Comparison of ENCODE assay signal across 9 cellular contexts in the genomic region with DNA sequence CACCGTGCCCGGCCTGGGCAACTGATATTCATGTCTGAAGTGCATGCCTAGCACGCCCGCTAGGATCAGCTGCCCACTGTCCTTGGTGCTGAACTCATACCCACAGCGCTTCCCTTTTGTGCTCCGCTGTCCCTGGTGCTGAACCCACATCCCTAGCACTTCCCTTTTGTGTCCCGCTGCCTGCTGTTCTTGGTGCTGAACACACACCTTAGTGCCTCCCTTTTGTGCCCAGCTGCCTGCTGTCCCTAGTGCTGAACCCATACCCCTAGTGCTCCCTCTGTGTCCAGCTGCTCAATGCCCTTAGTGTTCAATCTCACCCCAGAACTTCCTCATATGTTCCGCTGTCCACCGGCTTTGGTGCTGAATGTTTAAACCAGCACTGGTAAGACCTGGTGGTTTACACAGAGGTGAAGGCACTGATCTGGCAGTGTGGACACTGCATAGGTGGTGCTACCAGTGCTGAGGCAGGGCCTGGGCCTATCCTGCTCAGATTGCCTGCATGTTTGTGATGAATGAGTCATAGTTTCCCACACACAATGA. TPM values are rescaled to one million over a fixed set of nuclear protein-coding genes. Genes with fewer than 3 reads are reported as not detected.
DNase-seq lines count a peak whose midpoint lies in the region; ATAC-seq and TF ChIP-seq lines count a peak whose summit lies in the region.
"Had no signal": no experiment of that assay in that cellular context is flagged by ENCODE, and none has a peak within 500 bp of the region (broad histone marks: within the 10 kb centered on the region; RNA-seq: fewer than 3 reads in every experiment).

No MANE protein-coding gene starts in this region.

- no peaks in the 10 kb centered on the region for H4K20me1 ChIP-seq in fibroblast of lung (ENCODE audit: control insufficient read depth, extremely low read depth, insufficient read depth, low read length)

- H3K27me3 Mint-ChIP-seq in nephron progenitor cell (ENCODE audit: low read depth, poor library complexity) = peaks cover 9% of the 10 kb centered on the region
- no peaks in the 10 kb centered on the region for H3K27me3 Mint-ChIP-seq in stimulated activated naive B cell treated with anti-CD40 and anti-IgM and Interleukin-4, amounts not matched to agents 10 μg/mL and 1 μg/mL and 100 μg/mL, for 72 hours

- no peak overlapping the region for H3K4me2 ChIP-seq in fibroblast of lung (ENCODE audit: extremely low read depth, insufficient read depth, low read length)

- DNase-seq in GM13976 (ENCODE audit: low spot score) = peak; percentile 83
- DNase-seq in activated T-cell treated with anti-CD3 and anti-CD28 coated beads, Interleukin-2, amount 50 U/mL, for 48 hours = peak; percentile 88
- peak; percentile 92 for DNase-seq in fibroblast of lung (ENCODE audit: low read depth in 2 of 2)
- peak; percentile 98 for DNase-seq in nephron progenitor cell
- DNase-seq in stimulated activated naive B cell treated with anti-CD40 and anti-IgM and Interleukin-4, amounts not matched to agents 10 μg/mL and 1 μg/mL and 100 μg/mL, for 72 hours = peak; percentile 85

- TF ChIP-seq CTCF in GM13976 (IDR thresholded peaks at IDR 0.05; ENCODE audit: borderline replicate concordance, control extremely low read depth, extremely low read depth, insufficient read depth, missing control alignments) (no peak), fibroblast of lung (conservative IDR thresholded peaks at IDR 0.05 in 1 of 2, IDR thresholded peaks at IDR 0.05 in 1 of 2; ENCODE audit: low read depth in 1 of 2, low read length in 2 of 2) (peak in 1 of 2 donors; percentile 19), nephron progenitor cell (IDR thresholded peaks at IDR 0.05) (no peak)

- no peaks in the 10 kb centered on the region for H3K27me3 ChIP-seq in fibroblast of lung (ENCODE audit: control insufficient read depth, insufficient read depth, low read length)

- no peak overlapping the region for H3K4me3 ChIP-seq in fibroblast of lung (replicated peaks in 1 of 4; ENCODE audit: control extremely low read depth in 1 of 4, insufficient read depth in 1 of 4, low read depth in 3 of 4, low read length in 4 of 4)

- H3K9me3 ChIP-seq in fibroblast of lung (ENCODE audit: control insufficient read depth, insufficient read depth, low read depth, low read length) = no peaks in the 10 kb centered on the region

- peaks cover 38% of the 10 kb centered on the region for H3K36me3 Mint-ChIP-seq in nephron progenitor cell (ENCODE audit: low read depth)
- peaks cover 40 to 52% of the 10 kb centered on the region in 2 donors for H3K36me3 Mint-ChIP-seq in stimulated activated naive B cell treated with anti-CD40 and anti-IgM and Interleukin-4, amounts not matched to agents 10 μg/mL and 1 μg/mL and 100 μg/mL, for 72 hours

- H3K4me3 Mint-ChIP-seq in nephron progenitor cell = no peak overlapping the region
- H3K4me3 Mint-ChIP-seq in stimulated activated naive B cell treated with anti-CD40 and anti-IgM and Interleukin-4, amounts not matched to agents 10 μg/mL and 1 μg/mL and 100 μg/mL, for 72 hours = no peak overlapping the region

- H3K27ac ChIP-seq in fibroblast of lung (ENCODE audit: insufficient read depth, low read length) = no peak overlapping the region

- H3K27ac Mint-ChIP-seq in nephron progenitor cell = no peak overlapping the region
- no peak overlapping the region for H3K27ac Mint-ChIP-seq in stimulated activated naive B cell treated with anti-CD40 and anti-IgM and Interleukin-4, amounts not matched to agents 10 μg/mL and 1 μg/mL and 100 μg/mL, for 72 hours

- H3K79me2 ChIP-seq in fibroblast of lung (ENCODE audit: control insufficient read depth, insufficient read depth, low read length) = no peaks in the 10 kb centered on the region

- H3K9me3 Mint-ChIP-seq in nephron progenitor cell = no peaks in the 10 kb centered on the region
- H3K9me3 Mint-ChIP-seq in stimulated activated naive B cell treated with anti-CD40 and anti-IgM and Interleukin-4, amounts not matched to agents 10 μg/mL and 1 μg/mL and 100 μg/mL, for 72 hours = no peaks in the 10 kb centered on the region

- peaks cover 2% of the 10 kb centered on the region for H3K4me1 ChIP-seq in fibroblast of lung (ENCODE audit: control insufficient read depth, extremely low read depth, insufficient read depth, low read length)

- H3K9ac ChIP-seq in fibroblast of lung (ENCODE audit: insufficient read depth, low read length) = no peak overlapping the region

- peak; percentile 71 to 77 for ATAC-seq in stimulated activated naive B cell treated with anti-CD40 and anti-IgM and Interleukin-4, amounts not matched to agents 10 μg/mL and 1 μg/mL and 100 μg/mL, for 72 hours (replicated peaks)
- ATAC-seq in GM21360 (IDR thresholded peaks at IDR 0.05; ENCODE audit: unreplicated experiment) (no peak), HG02571 (IDR thresholded peaks at IDR 0.05; ENCODE audit: unreplicated experiment) (no peak)

- peaks cover 6% of the 10 kb centered on the region for H3K36me3 ChIP-seq in fibroblast of lung (ENCODE audit: control insufficient read depth, insufficient read depth, low read length)

- H3K4me1 Mint-ChIP-seq in nephron progenitor cell = no peaks in the 10 kb centered on the region
- H3K4me1 Mint-ChIP-seq in stimulated activated naive B cell treated with anti-CD40 and anti-IgM and Interleukin-4, amounts not matched to agents 10 μg/mL and 1 μg/mL and 100 μg/mL, for 72 hours = peaks cover 3 to 17% of the 10 kb centered on the region in 2 donors

- H2AFZ ChIP-seq in fibroblast of lung (ENCODE audit: low read length) = no peak overlapping the region

- in situ Hi-C loops in GM13976 (cut with MboI; ENCODE audit: low sequenced_read_pairs, unreplicated experiment) = no loop called here

TF ChIP-seq in PFSK-1, 5 proteins besides CTCF, POLR2A, EP300 and RAD21:
- TF ChIP-seq FOXP2 (optimal IDR thresholded peaks at IDR 0.05; ENCODE audit: borderline replicate concordance, extremely low read depth, extremely low read length, insufficient read depth) (peak; percentile 36), SIN3A (IDR thresholded peaks at IDR 0.05; ENCODE audit: borderline replicate concordance, insufficient read depth, low read length) (peak; percentile 100), POLR2AphosphoS5 (IDR thresholded peaks at IDR 0.05; ENCODE audit: low read depth, low read length) (no peak), TAF1 (IDR thresholded peaks at IDR 0.05; ENCODE audit: borderline replicate concordance, insufficient read depth, low read length) (peak; percentile 19; the same call in 1 of the 2 replicates)
- TF ChIP-seq, protein P1, sequence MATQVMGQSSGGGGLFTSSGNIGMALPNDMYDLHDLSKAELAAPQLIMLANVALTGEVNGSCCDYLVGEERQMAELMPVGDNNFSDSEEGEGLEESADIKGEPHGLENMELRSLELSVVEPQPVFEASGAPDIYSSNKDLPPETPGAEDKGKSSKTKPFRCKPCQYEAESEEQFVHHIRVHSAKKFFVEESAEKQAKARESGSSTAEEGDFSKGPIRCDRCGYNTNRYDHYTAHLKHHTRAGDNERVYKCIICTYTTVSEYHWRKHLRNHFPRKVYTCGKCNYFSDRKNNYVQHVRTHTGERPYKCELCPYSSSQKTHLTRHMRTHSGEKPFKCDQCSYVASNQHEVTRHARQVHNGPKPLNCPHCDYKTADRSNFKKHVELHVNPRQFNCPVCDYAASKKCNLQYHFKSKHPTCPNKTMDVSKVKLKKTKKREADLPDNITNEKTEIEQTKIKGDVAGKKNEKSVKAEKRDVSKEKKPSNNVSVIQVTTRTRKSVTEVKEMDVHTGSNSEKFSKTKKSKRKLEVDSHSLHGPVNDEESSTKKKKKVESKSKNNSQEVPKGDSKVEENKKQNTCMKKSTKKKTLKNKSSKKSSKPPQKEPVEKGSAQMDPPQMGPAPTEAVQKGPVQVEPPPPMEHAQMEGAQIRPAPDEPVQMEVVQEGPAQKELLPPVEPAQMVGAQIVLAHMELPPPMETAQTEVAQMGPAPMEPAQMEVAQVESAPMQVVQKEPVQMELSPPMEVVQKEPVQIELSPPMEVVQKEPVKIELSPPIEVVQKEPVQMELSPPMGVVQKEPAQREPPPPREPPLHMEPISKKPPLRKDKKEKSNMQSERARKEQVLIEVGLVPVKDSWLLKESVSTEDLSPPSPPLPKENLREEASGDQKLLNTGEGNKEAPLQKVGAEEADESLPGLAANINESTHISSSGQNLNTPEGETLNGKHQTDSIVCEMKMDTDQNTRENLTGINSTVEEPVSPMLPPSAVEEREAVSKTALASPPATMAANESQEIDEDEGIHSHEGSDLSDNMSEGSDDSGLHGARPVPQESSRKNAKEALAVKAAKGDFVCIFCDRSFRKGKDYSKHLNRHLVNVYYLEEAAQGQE (IDR thresholded peaks at IDR 0.05; ENCODE audit: insufficient read depth in 1 of 2, low read depth in 2 of 2, low read length in 2 of 2) = peak; percentile 95 to 96
TF ChIP-seq in PFSK-1: peak in this region for 4.

RNA-seq across cellular contexts. Expression of a gene that starts 26.3 kb away (rescaled TPM):
- not detected for polyA plus RNA-seq in PFSK-1 (2012; ENCODE audit: insufficient read length, low read depth)
- total RNA-seq in fibroblast of lung = not detected in 2 replicates
- not detected in 2 replicates for polyA plus RNA-seq in fibroblast of lung
- polyA plus RNA-seq in fibroblast of lung (2012) = not detected in 2 replicates
- polyA minus RNA-seq in fibroblast of lung (ENCODE audit: low replicate concordance) = not detected in 2 replicates
- total RNA-seq: T-helper 1 cell treated with Interleukin-12 subunit alpha and Interleukin-12 subunit beta and Interleukin-4 antibody, amounts not matched to agents 30 ng/mL and 1 ng/mL, for 36 hours had no signal

RNA-seq across cellular contexts. Expression of a gene that starts 37.9 kb away (rescaled TPM):
- 16.6 TPM for polyA plus RNA-seq in PFSK-1 (2012; ENCODE audit: insufficient read length, low read depth)
- 21.3 and 26.9 TPM in 2 replicates for total RNA-seq in fibroblast of lung
- 40.6 and 40.9 TPM in 2 replicates for polyA plus RNA-seq in fibroblast of lung
- 25.9 and 29.3 TPM in 2 replicates for polyA plus RNA-seq in fibroblast of lung (2012)
- 15.3 and 38.0 TPM in 2 replicates for polyA minus RNA-seq in fibroblast of lung (ENCODE audit: low replicate concordance)

RNA-seq across cellular contexts. Expression of a gene that starts 38.6 kb away (rescaled TPM):
- polyA plus RNA-seq in PFSK-1 (2012; ENCODE audit: insufficient read length, low read depth) = 11.9 TPM
- 5.9 and 6.4 TPM in 2 replicates for total RNA-seq in fibroblast of lung
- 5.0 and 5.7 TPM in 2 replicates for polyA plus RNA-seq in fibroblast of lung
- 3.5 and 4.4 TPM in 2 replicates for polyA plus RNA-seq in fibroblast of lung (2012)
- polyA minus RNA-seq in fibroblast of lung (ENCODE audit: low replicate concordance) = 5.0 and 17.2 TPM in 2 replicates

RNA-seq across cellular contexts. Expression of a gene that starts 57.9 kb away (rescaled TPM):
- polyA plus RNA-seq in PFSK-1 (2012; ENCODE audit: insufficient read length, low read depth) = 68.7 TPM
- 14.9 and 20.8 TPM in 2 replicates for total RNA-seq in fibroblast of lung
- 8.9 and 17.0 TPM in 2 replicates for polyA plus RNA-seq in fibroblast of lung
- 29.1 and 45.2 TPM in 2 replicates for polyA plus RNA-seq in fibroblast of lung (2012)
- polyA minus RNA-seq in fibroblast of lung (ENCODE audit: low replicate concordance) = 30.1 and 57.1 TPM in 2 replicates

RNA-seq across cellular contexts. Expression of a gene that starts 58.2 kb away (rescaled TPM):
- polyA plus RNA-seq in PFSK-1 (2012; ENCODE audit: insufficient read length, low read depth) = 195 TPM
- 7.9 and 8.5 TPM in 2 replicates for total RNA-seq in fibroblast of lung
- polyA plus RNA-seq in fibroblast of lung = 7.4 and 21.0 TPM in 2 replicates
- polyA plus RNA-seq in fibroblast of lung (2012) = 26.1 and 64.1 TPM in 2 replicates
- polyA minus RNA-seq in fibroblast of lung (ENCODE audit: low replicate concordance) = 4.9 and 8.3 TPM in 2 replicates

Comparison
In these comparisons a context has a peak if more than half of its experiments do, and no peak if none do; other contexts are left out.
1. ATAC-seq: peak in stimulated activated naive B cell treated with anti-CD40 and anti-IgM and Interleukin-4, amounts not matched to agents 10 μg/mL and 1 μg/mL and 100 μg/mL, for 72 hours (2 of 2); none in GM21360 (single experiment) and HG02571 (single experiment).
2. Peak in every context shown above with its lines, with median percentiles within 50 percentile points of each other: DNase-seq.